Comparison of ENCODE assay signal across 13 cellular contexts in the genomic region with DNA sequence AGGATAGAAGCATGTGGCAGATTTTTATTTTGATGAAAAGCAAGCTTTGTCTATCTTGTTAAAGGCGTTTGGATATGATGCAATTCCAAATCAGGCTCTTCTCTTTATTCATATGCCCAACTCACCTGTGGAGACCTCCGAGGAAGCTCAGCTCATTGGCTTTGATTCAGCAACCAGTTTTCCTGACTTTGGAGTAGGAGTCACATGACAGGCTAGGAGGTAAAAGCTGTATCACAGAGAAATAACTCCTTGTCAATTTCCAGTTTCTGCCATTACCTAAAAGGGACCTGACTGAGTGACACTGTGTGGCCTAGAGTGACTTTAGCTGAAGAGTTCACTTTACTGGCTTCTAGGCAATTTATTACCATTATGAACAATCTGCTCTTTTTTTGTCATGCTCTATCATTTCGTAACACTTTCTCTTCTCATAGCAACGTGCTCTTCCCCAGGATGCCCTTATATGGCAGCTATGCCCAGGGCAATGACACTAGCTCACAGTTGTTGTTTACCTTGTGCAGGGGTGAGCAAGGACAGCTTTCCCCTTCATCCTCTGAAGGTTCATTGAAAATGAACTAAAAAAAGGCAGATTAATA.
DNase-seq lines count a peak whose midpoint lies in the region; ATAC-seq, FAIRE-seq and TF ChIP-seq lines count a peak whose summit lies in the region.
"Had no signal": no experiment of that assay in that cellular context is flagged by ENCODE, and none has a peak within 500 bp of the region (broad histone marks: within the 10 kb centered on the region; RNA-seq: fewer than 3 reads in every experiment).

No MANE protein-coding gene starts in this region.

- no TSS peak for BruUV-seq in GM12878 (replicated peaks; lab: Mats Ljungman, UMichigan)

- no peak overlapping the region for H3K14ac ChIP-seq in trophoblast cell (ENCODE audit: low read length)

- peaks cover 2% of the 10 kb centered on the region for H3K79me1 ChIP-seq in trophoblast cell (ENCODE audit: low read length)

- no peak overlapping the region for H2AK5ac ChIP-seq in trophoblast cell (ENCODE audit: low read length)

- no peak for TF ChIP-seq POLR2A in GM12878 (IDR thresholded peaks at IDR 0.05; ENCODE audit: low read depth, low read length)

- RAD21 ChIA-PET in GM12878 (lab: Charles Lee; ENCODE audit: unreplicated experiment) = interaction anchor here (0.5 to 1.7 kb wide), 7 partner anchors 27 to 280 kb away, joined by 3 to 8 read pairs (median 4); no protein-coding TSS in a partner anchor

- no peak overlapping the region for H3K4me2 ChIP-seq in GM12878 (ENCODE audit: control insufficient read depth, insufficient read depth)
- H3K4me2 ChIP-seq in trophoblast cell (ENCODE audit: low read length) = peak overlapping the region; percentile 24
- H3K4me2 ChIP-seq: KMS-11 had no signal

- SMC1A ChIA-PET in GM12878 (lab: Charles Lee; ENCODE audit: uncharacterized antibody, unreplicated experiment) = interaction anchor here (0.6 to 2.1 kb wide), 7 partner anchors 13 to 280 kb away, joined by 3 to 5 read pairs (median 4); no protein-coding TSS in a partner anchor

- no peak overlapping the region for H2BK120ac ChIP-seq in trophoblast cell (ENCODE audit: insufficient read depth, low read length, poor library complexity)

- no peak overlapping the region for H3K23ac ChIP-seq in trophoblast cell (ENCODE audit: low read length)

- H3K36me3 ChIP-seq in GM12878 (ENCODE audit: control insufficient read depth in 2 of 2, insufficient read depth in 2 of 2, low read length in 1 of 2) (no peaks in the 10 kb centered on the region), trophoblast cell (ENCODE audit: control insufficient read depth in 1 of 2, insufficient read depth in 2 of 2, low read length in 2 of 2) (no peaks in the 10 kb centered on the region)
- H3K36me3 ChIP-seq: gastrocnemius medialis, prostate gland, thyroid gland had no signal

- no peak overlapping the region for H3K4ac ChIP-seq in trophoblast cell (ENCODE audit: low read depth, low read length)

- TF ChIP-seq EP300 in GM12878 (IDR thresholded peaks at IDR 0.05; ENCODE audit: borderline replicate concordance in 1 of 2, control insufficient read depth in 1 of 2, low read depth in 2 of 2, low read length in 2 of 2) = no peak

- H3K18ac ChIP-seq in trophoblast cell (ENCODE audit: low read length) = no peak overlapping the region

- H4K20me1 ChIP-seq in GM12878 (ENCODE audit: control insufficient read depth, insufficient read depth) = no peaks in the 10 kb centered on the region

- ATAC-seq in GM12878 (peak; percentile 98), HG03045 (IDR thresholded peaks at IDR 0.05; ENCODE audit: unreplicated experiment) (no peak)
- no peak for ATAC-seq in activated naive CD8-positive, alpha-beta T cell treated with anti-CD3 and anti-CD28 coated beads, Interleukin-2, amount 50 U/mL, for 24 hours
- ATAC-seq: gastrocnemius medialis had no signal

- no peak overlapping the region for H4K91ac ChIP-seq in trophoblast cell (ENCODE audit: low read depth, low read length)

- H3K4me1 ChIP-seq in GM12878 (ENCODE audit: control insufficient read depth, insufficient read depth, low read length) = no peaks in the 10 kb centered on the region
- H3K4me1 ChIP-seq in trophoblast cell (ENCODE audit: control insufficient read depth in 1 of 2, insufficient read depth in 2 of 2, low read length in 2 of 2) = peaks cover 0 to 16% of the 10 kb centered on the region in 2 experiments
- H3K4me1 ChIP-seq: gastrocnemius medialis, prostate gland, thyroid gland had no signal

- H3K27me3 ChIP-seq in GM12878 (replicated peaks in 1 of 2; ENCODE audit: control insufficient read depth in 2 of 2, insufficient read depth in 2 of 2, low read length in 1 of 2) = no peaks in the 10 kb centered on the region
- no peaks in the 10 kb centered on the region for H3K27me3 ChIP-seq in trophoblast cell (ENCODE audit: insufficient read depth, low read length)
- H3K27me3 ChIP-seq: gastrocnemius medialis, thyroid gland had no signal

- no peak for TF ChIP-seq RAD21 in GM12878 (IDR thresholded peaks at IDR 0.05; ENCODE audit: insufficient read depth, low read depth, low read length)

- H3K9me3 ChIP-seq in GM12878 (replicated peaks; ENCODE audit: control insufficient read depth, insufficient read depth, low read length) = no peaks in the 10 kb centered on the region; the same call in 2 of the 3 replicates
- H3K9me3 ChIP-seq in trophoblast cell (ENCODE audit: insufficient read depth, low read depth, low read length) = peaks cover 5% of the 10 kb centered on the region
- H3K9me3 ChIP-seq: gastrocnemius medialis, prostate gland, thyroid gland had no signal

- no peak overlapping the region for H2BK5ac ChIP-seq in trophoblast cell (ENCODE audit: low read depth, low read length, poor library complexity)

- no peak overlapping the region for H4K12ac ChIP-seq in trophoblast cell (ENCODE audit: low read depth, low read length)

- H4K8ac ChIP-seq in trophoblast cell (ENCODE audit: low read depth, low read length) = no peak overlapping the region

- H3K9ac ChIP-seq in GM12878 (ENCODE audit: control insufficient read depth, insufficient read depth, low read length) (no peak overlapping the region), trophoblast cell (ENCODE audit: low read length) (no peak overlapping the region)
- H3K9ac ChIP-seq: KMS-11 had no signal

- H3K4me1 Mint-ChIP-seq in activated naive CD8-positive, alpha-beta T cell treated with anti-CD3 and anti-CD28 coated beads, Interleukin-2, amount 50 U/mL, for 24 hours = no peaks in the 10 kb centered on the region

- FAIRE-seq in GM12878 (lab: Jason Lieb, UNC) = peak; percentile 47

- H3K27me3 Mint-ChIP-seq in activated naive CD8-positive, alpha-beta T cell treated with anti-CD3 and anti-CD28 coated beads, Interleukin-2, amount 50 U/mL, for 24 hours = peaks cover under 1% of the 10 kb centered on the region

- H3K27ac Mint-ChIP-seq in activated naive CD8-positive, alpha-beta T cell treated with anti-CD3 and anti-CD28 coated beads, Interleukin-2, amount 50 U/mL, for 24 hours = no peak overlapping the region

- no peaks in the 10 kb centered on the region for H3K36me3 Mint-ChIP-seq in activated naive CD8-positive, alpha-beta T cell treated with anti-CD3 and anti-CD28 coated beads, Interleukin-2, amount 50 U/mL, for 24 hours (ENCODE audit: low read depth)

- H2AFZ ChIP-seq in GM12878 (ENCODE audit: control insufficient read depth, low read depth, low read length) (no peak overlapping the region), trophoblast cell (ENCODE audit: insufficient read depth, low read length, poor library complexity) (no peak overlapping the region)

- 26% methylated on average over 4 of the region's 4 CpGs for WGBS in GM12878 (ENCODE audit: insufficient coverage, insufficient replicate concordance, low lambda C conversion rate, missing lambda C conversion rate)
- no CpG with 5 or more reads among the region's 4 CpGs for WGBS in trophoblast cell (ENCODE audit: extremely low coverage, insufficient coverage, insufficient read length)

- H3K4me3 ChIP-seq in GM12878 (no peak overlapping the region), trophoblast cell (ENCODE audit: low read depth, low read length) (no peak overlapping the region)
- H3K4me3 ChIP-seq: gastrocnemius medialis, prostate gland, thyroid gland had no signal

- intact Hi-C loops in GM12878 (cut with micrococcal nuclease; ENCODE audit: unreplicated experiment) = no loop called here

- no peak overlapping the region for H3K4me3 Mint-ChIP-seq in activated naive CD8-positive, alpha-beta T cell treated with anti-CD3 and anti-CD28 coated beads, Interleukin-2, amount 50 U/mL, for 24 hours

- TF ChIP-seq CTCF in GM12878 (IDR thresholded peaks at IDR 0.05 in 2 of 3, conservative IDR thresholded peaks at IDR 0.05 in 1 of 3; ENCODE audit: control insufficient read depth in 2 of 3, extremely low read depth in 1 of 3, insufficient read depth in 1 of 3, low read depth in 3 of 3, low read length in 3 of 3) = no peak

- DNase-seq in SIG-M5 treated with dmso at 0.1 percent for 504 hours (lab: John Stamatoyannopoulos, UW; ENCODE audit: unreplicated experiment) (peak; percentile 45), SIG-M5 (lab: John Stamatoyannopoulos, UW) (no peak), HT-29 (ENCODE audit: low spot score) (peak; percentile 9), GM12878 (ENCODE audit: low read depth, low spot score) (peak; percentile 11), trophoblast cell (peak in 1 of 2 donors; percentile 31), HuH-7.5 (ENCODE audit: low spot score) (no peak)
- DNase-seq in activated naive CD8-positive, alpha-beta T cell treated with anti-CD3 and anti-CD28 coated beads, Interleukin-2, amount 50 U/mL, for 24 hours = no peak
- DNase-seq: gastrocnemius medialis, thyroid gland had no signal

- no peak overlapping the region for H2BK12ac ChIP-seq in trophoblast cell (ENCODE audit: low read length)

- CTCF ChIA-PET in GM12878 (lab: Yijun Ruan, JAX) = interaction anchor here (0.7 to 1.5 kb wide), 7 partner anchors 9 to 280 kb away, joined by 3 to 5 read pairs (median 3); no protein-coding TSS in a partner anchor

- POLR2A ChIA-PET in GM12878 (lab: Charles Lee) = interaction anchor here (0.6 to 1.8 kb wide), 2 partner anchors 15 to 26 kb away, joined by 3 to 5 read pairs; no protein-coding TSS in a partner anchor

- H3K9me3 Mint-ChIP-seq in activated naive CD8-positive, alpha-beta T cell treated with anti-CD3 and anti-CD28 coated beads, Interleukin-2, amount 50 U/mL, for 24 hours = no peaks in the 10 kb centered on the region

- H3K27ac ChIP-seq in GM12878 (ENCODE audit: control insufficient read depth, insufficient read depth) = no peak overlapping the region
- no peak overlapping the region for H3K27ac ChIP-seq in trophoblast cell (ENCODE audit: low read depth, low read length)
- H3K27ac ChIP-seq: gastrocnemius medialis, KMS-11, prostate gland, thyroid gland, VCaP had no signal

- in situ Hi-C loops in GM12878 (cut with MboI) = no loop called here

- H3K79me2 ChIP-seq in GM12878 (ENCODE audit: control insufficient read depth, insufficient read depth, low read length) = no peaks in the 10 kb centered on the region
- no peaks in the 10 kb centered on the region for H3K79me2 ChIP-seq in trophoblast cell (ENCODE audit: control insufficient read depth, insufficient read depth, low read length, poor library complexity)

TF ChIP-seq in GM12878, 131 proteins besides CTCF, POLR2A, EP300 and RAD21 (continues in another document):
- TF ChIP-seq TCF12 (IDR thresholded peaks at IDR 0.05; ENCODE audit: low read depth, low read length) (no peak), RB1 (IDR thresholded peaks at IDR 0.05; ENCODE audit: borderline replicate concordance) (no peak), ATF7 (IDR thresholded peaks at IDR 0.05; ENCODE audit: low read depth) (peak; percentile 26; the same call in 1 of the 2 replicates)

Comparison
In these comparisons a context has a peak if more than half of its experiments do, and no peak if none do; other contexts are left out.
1. DNase-seq: peak in SIG-M5 treated with dmso at 0.1 percent for 504 hours (single experiment), HT-29 (single experiment) and GM12878 (single experiment); none in SIG-M5 (single experiment), HuH-7.5 (single experiment) and activated naive CD8-positive, alpha-beta T cell treated with anti-CD3 and anti-CD28 coated beads, Interleukin-2, amount 50 U/mL, for 24 hours (single experiment).